Comparison of ENCODE assay signal across 2 cellular contexts in genomic region chr6:16102208-16102607, GRCh38.
TF ChIP-seq lines count a peak whose summit lies in the region.

No MANE protein-coding gene starts in this region.

TF ChIP-seq in HEK293, 187 proteins besides CTCF, POLR2A, EP300 and RAD21 (continued from another document):
- no peak for TF ChIP-seq BCL6B (tag by site-specific recombination; IDR thresholded peaks at IDR 0.05)

TF ChIP-seq in HepG2, 621 proteins besides CTCF, POLR2A, EP300 and RAD21 (continued from another document):
- TF ChIP-seq ZNF280D (CRISPR knock-in tag; IDR thresholded peaks at IDR 0.05) (no peak), POLR2AphosphoS5 (IDR thresholded peaks at IDR 0.05; ENCODE audit: low read depth, low read length) (no peak), NR2C2 (CRISPR knock-in tag; IDR thresholded peaks at IDR 0.05; ENCODE audit: borderline replicate concordance) (0 out of 2 replicates have a peak, but pooled peaks have one; percentile 14), NR2F6 (IDR thresholded peaks at IDR 0.05) (0 out of 2 replicates have a peak, but pooled peaks have one; percentile 55), NR2F6 (CRISPR knock-in tag; IDR thresholded peaks at IDR 0.05) (no peak), ZBTB3 (CRISPR knock-in tag; IDR thresholded peaks at IDR 0.05; ENCODE audit: borderline replicate concordance, low read depth) (no peak), ZNF225 (CRISPR knock-in tag; IDR thresholded peaks at IDR 0.05) (no peak), SNAPC4 (CRISPR knock-in tag; IDR thresholded peaks at IDR 0.05) (no peak)
